ENCODE assay signal across 20 cellular contexts in the genomic region with DNA sequence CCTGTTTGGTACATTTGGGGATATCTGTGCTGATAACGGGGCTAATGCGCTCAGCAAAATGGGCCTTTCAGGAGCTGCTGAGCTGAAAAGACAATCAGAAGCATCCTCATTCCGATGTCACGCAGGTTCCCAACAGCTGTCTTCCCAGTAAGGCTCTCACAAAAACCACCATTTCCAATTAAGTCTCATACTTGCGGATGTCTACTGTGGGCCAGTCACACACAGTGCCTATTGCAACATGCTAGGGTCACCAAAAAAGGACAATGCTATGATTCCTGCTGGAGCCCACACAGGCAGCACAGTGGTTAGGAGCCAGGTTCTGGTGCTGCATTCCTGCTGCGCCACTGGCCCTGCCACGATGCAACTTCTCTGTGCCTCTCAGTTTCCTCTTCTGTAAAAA. TPM values are rescaled to one million over a fixed set of nuclear protein-coding genes. Genes with fewer than 3 reads are reported as not detected.
DNase-seq lines count a peak whose midpoint lies in the region; ATAC-seq and TF ChIP-seq lines count a peak whose summit lies in the region.
"Had no signal": no experiment of that assay in that cellular context is flagged by ENCODE, and none has a peak within 500 bp of the region (broad histone marks: within the 10 kb centered on the region; RNA-seq: fewer than 3 reads in every experiment).

No MANE protein-coding gene starts in this region.

- CTCF ChIA-PET in activated CD8-positive, alpha-beta memory T cell treated with anti-CD3 and anti-CD28 coated beads, Interleukin-2, amount 10 ng/mL, durations not matched to agents 7 days and 5 days (lab: Charles Lee): interaction anchor here (1.0 kb wide), 1 partner anchor 57 kb away, joined by 4 read pairs; no protein-coding TSS in a partner anchor

- H3K27me3 Mint-ChIP-seq in activated CD8-positive, alpha-beta memory T cell treated with anti-CD3 and anti-CD28 coated beads, Interleukin-2, amount 10 ng/mL, durations not matched to agents 7 days and 5 days: peaks cover 5% of the 10 kb centered on the region

- H3K9me3 ChIP-seq in RWPE2 (ENCODE audit: severe bottlenecking) (no peaks in the 10 kb centered on the region), transverse colon (no peaks in the 10 kb centered on the region), SJCRH30 (replicated peaks) (no peaks in the 10 kb centered on the region)

- peak overlapping the region; percentile 99 for H3K27ac ChIP-seq in RWPE2 (ENCODE audit: poor library complexity, severe bottlenecking)
- peak overlapping the region; percentile 95 for H3K27ac ChIP-seq in foreskin keratinocyte
- peak overlapping the region in 3 of 4 donors; percentile 5 to 42 (median 13) for H3K27ac ChIP-seq in transverse colon
- no peak overlapping the region for H3K27ac ChIP-seq in SJCRH30
- H3K27ac ChIP-seq: 22Rv1 had no signal

- H3K27me3 ChIP-seq in RWPE2 (ENCODE audit: insufficient read depth, poor library complexity, severe bottlenecking): no peaks in the 10 kb centered on the region
- H3K27me3 ChIP-seq in foreskin keratinocyte: no peaks in the 10 kb centered on the region
- H3K27me3 ChIP-seq in transverse colon: no peaks in the 10 kb centered on the region
- no peaks in the 10 kb centered on the region for H3K27me3 ChIP-seq in SJCRH30

- no peak for ATAC-seq in activated CD8-positive, alpha-beta memory T cell treated with anti-CD3 and anti-CD28 coated beads, Interleukin-2, amount 10 ng/mL, durations not matched to agents 7 days and 5 days
- ATAC-seq in RWPE2 (ENCODE audit: low read depth) (no peak), foreskin keratinocyte (no peak)
- ATAC-seq: GM23338, Right ventricle myocardium inferior had no signal

- no peaks in the 10 kb centered on the region for H3K9me3 Mint-ChIP-seq in activated CD8-positive, alpha-beta memory T cell treated with anti-CD3 and anti-CD28 coated beads, Interleukin-2, amount 10 ng/mL, durations not matched to agents 7 days and 5 days (ENCODE audit: low read depth)
- H3K9me3 Mint-ChIP-seq: GM23338 had no signal

- H3K4me3 ChIP-seq in RWPE2 (ENCODE audit: severe bottlenecking): no peak overlapping the region
- no peak overlapping the region for H3K4me3 ChIP-seq in transverse colon
- no peak overlapping the region for H3K4me3 ChIP-seq in SJCRH30
- H3K4me3 ChIP-seq: GM23338 had no signal

- 91% methylated on average over 7 of the region's 7 CpGs; no CpG with 5 or more reads in 1 of the 2 donors for WGBS in transverse colon (ENCODE audit: low coverage in 1 of 2), 2 donors

- H3K4me1 ChIP-seq in RWPE2 (ENCODE audit: insufficient read depth, poor library complexity, severe bottlenecking): peaks cover 20% of the 10 kb centered on the region
- peaks cover 17% of the 10 kb centered on the region for H3K4me1 ChIP-seq in foreskin keratinocyte
- H3K4me1 ChIP-seq in transverse colon: peaks cover 0 to 5% (median 2%) of the 10 kb centered on the region in 4 donors
- peaks cover 5% of the 10 kb centered on the region; the same call in 1 of the 2 replicates for H3K4me1 ChIP-seq in SJCRH30

- peaks cover 27% of the 10 kb centered on the region for H3K36me3 Mint-ChIP-seq in activated CD8-positive, alpha-beta memory T cell treated with anti-CD3 and anti-CD28 coated beads, Interleukin-2, amount 10 ng/mL, durations not matched to agents 7 days and 5 days
- H3K36me3 Mint-ChIP-seq: CD4-positive, alpha-beta memory T cell had no signal

- in situ Hi-C loops in transverse colon (cut with MboI; ENCODE audit: low pct_ligation_motif_present in 1 of 4, low pct_unique_long_range_greater_than_20kb in 1 of 4, low sequenced_read_pairs in 3 of 4): no loop called here

- TF ChIP-seq CTCF in RWPE2 (IDR thresholded peaks at IDR 0.05; ENCODE audit: poor library complexity, severe bottlenecking): no peak
- no peak for TF ChIP-seq CTCF in foreskin keratinocyte (conservative IDR thresholded peaks at IDR 0.05)
- TF ChIP-seq CTCF in transverse colon (IDR thresholded peaks at IDR 0.05): no peak

- intact Hi-C loops in transverse colon (cut with DNase I; ENCODE audit: low total_unique reads): no loop called here

- peaks cover 8% of the 10 kb centered on the region for H3K4me1 Mint-ChIP-seq in activated CD8-positive, alpha-beta memory T cell treated with anti-CD3 and anti-CD28 coated beads, Interleukin-2, amount 10 ng/mL, durations not matched to agents 7 days and 5 days
- H3K4me1 Mint-ChIP-seq: GM23338 had no signal

- TF ChIP-seq POLR2A in transverse colon (IDR thresholded peaks at IDR 0.05): no peak

- peak overlapping the region; percentile 1 for H3K27ac Mint-ChIP-seq in activated CD8-positive, alpha-beta memory T cell treated with anti-CD3 and anti-CD28 coated beads, Interleukin-2, amount 10 ng/mL, durations not matched to agents 7 days and 5 days
- H3K27ac Mint-ChIP-seq: CD4-positive, alpha-beta memory T cell; GM23338 had no signal

- peaks cover 90% of the 10 kb centered on the region for H3K36me3 ChIP-seq in RWPE2 (ENCODE audit: low read depth)
- H3K36me3 ChIP-seq in transverse colon: peaks cover 0 to 41% (median 18%) of the 10 kb centered on the region in 4 donors
- H3K36me3 ChIP-seq in SJCRH30: peaks cover 79% of the 10 kb centered on the region

- TF ChIP-seq EP300 in transverse colon (IDR thresholded peaks at IDR 0.05; ENCODE audit: low read depth): no peak

- no peak overlapping the region for H3K4me3 Mint-ChIP-seq in activated CD8-positive, alpha-beta memory T cell treated with anti-CD3 and anti-CD28 coated beads, Interleukin-2, amount 10 ng/mL, durations not matched to agents 7 days and 5 days
- H3K4me3 Mint-ChIP-seq: CD4-positive, alpha-beta memory T cell; GM23338 had no signal

- DNase-seq in activated CD8-positive, alpha-beta memory T cell treated with anti-CD3 and anti-CD28 coated beads, Interleukin-2, amount 10 ng/mL, durations not matched to agents 7 days and 5 days: no peak
- DNase-seq in activated CD8-positive, alpha-beta memory T cell treated with anti-CD3 and anti-CD28 coated beads for 24 hours: no peak
- DNase-seq in RWPE2 (ENCODE audit: low spot score) (peak; percentile 29), foreskin keratinocyte (no peak), transverse colon (no peak), NAMALWA (ENCODE audit: low spot score) (no peak), SJCRH30 (no peak)
- no peak for DNase-seq in activated T-cell treated with anti-CD3 and anti-CD28 coated beads, Interleukin-2, amount 50 U/mL, for 1 hour
- DNase-seq: CD4-positive, alpha-beta memory T cell; Karpas-422; NCI-H1417; NCI-H2029; NCI-H2171; NCI-H748 treated with DMSO at 0.1 percent for 48 hours had no signal

RNA-seq across cellular contexts. Expression of a gene that starts 16.4 kb away (rescaled TPM):
- not detected for total RNA-seq in activated CD8-positive, alpha-beta memory T cell treated with anti-CD3 and anti-CD28 coated beads, Interleukin-2, amount 10 ng/mL, durations not matched to agents 7 days and 5 days
- total RNA-seq in foreskin keratinocyte: not detected in 2 replicates
- not detected in 2 replicates for polyA plus RNA-seq in foreskin keratinocyte
- not detected for total RNA-seq in transverse colon
- not detected in 2 replicates for total RNA-seq in SJCRH30 (2014; rRNA removed; shearing (Covaris generic))
- total RNA-seq: CD4-positive, alpha-beta memory T cell; GM23338; HT-29; NCI-H460; Right ventricle myocardium inferior had no signal
- polyA plus RNA-seq: BJ; CD4-positive, alpha-beta memory T cell; GM23338 had no signal
